ENCODE assay signal across 33 cellular contexts in genomic region chr20:10367425-10367920, GRCh38.
"Had no signal": no experiment of that assay in that cellular context is flagged by ENCODE, and none has a peak within 500 bp of the region (broad histone marks: within the 10 kb centered on the region; RNA-seq: fewer than 3 reads in every experiment).

No MANE protein-coding gene starts in this region.

- H3K9me3 ChIP-seq: adrenal gland, breast epithelium, colonic mucosa, gastrocnemius medialis, heart left ventricle had no signal

- H3K27me3 Mint-ChIP-seq: brain had no signal

- H3K4me3 ChIP-seq: adrenal gland, breast epithelium, cardiac muscle cell, colonic mucosa, gastrocnemius medialis, heart left ventricle had no signal

- DNase-seq: activated CD4-positive, alpha-beta memory T cell treated with anti-CD3 and anti-CD28 coated beads for 36 hours; activated CD4-positive, alpha-beta T cell treated with anti-CD3 and anti-CD28 coated beads for 36 hours; activated CD4-positive, alpha-beta T cell treated with anti-CD3 and anti-CD28 coated beads, Interleukin-2, amount 10 ng/mL, durations not matched to agents 24 days and 14 days; activated CD4-positive, CD25-positive, alpha-beta regulatory T cell; activated CD4-positive, CD25-positive, alpha-beta regulatory T cell treated with anti-CD3 and anti-CD28 coated beads, Interleukin-2, amount 50 U/mL, for 72 hours; activated CD8-positive, alpha-beta memory T cell treated with anti-CD3 and anti-CD28 coated beads, Interleukin-2, amount 10 ng/mL, durations not matched to agents 7 days and 5 days; activated CD8-positive, alpha-beta memory T cell treated with anti-CD3 and anti-CD28 coated beads, Interleukin-2, amount 50 U/mL, for 4 hours; activated CD8-positive, alpha-beta T cell treated with anti-CD3 and anti-CD28 coated beads, Interleukin-2, amount 10 ng/mL, durations not matched to agents 7 days and 5 days; activated effector memory CD4-positive, alpha-beta T cell treated with anti-CD3 and anti-CD28 coated beads, Interleukin-2, amount 50 U/mL, for 16 hours; activated naive CD4-positive, alpha-beta T cell treated with anti-CD3 and anti-CD28 coated beads for 36 hours; activated naive CD8-positive, alpha-beta T cell treated with anti-CD3 and anti-CD28 coated beads for 36 hours; activated naive CD8-positive, alpha-beta T cell treated with anti-CD3 and anti-CD28 coated beads, Interleukin-2, amount 50 U/mL, for 24 hours; activated T-cell treated with anti-CD3 and anti-CD28 coated beads, Interleukin-2, amount 50 U/mL, for 1 hour; activated T-cell treated with anti-CD3 and anti-CD28 coated beads, Interleukin-2, amount 50 U/mL, for 48 hours; adrenal gland; amygdala; aorta; central memory CD4-positive, alpha-beta T cell; cerebellar nuclear complex; colonic mucosa; effector CD8-positive, alpha-beta T cell; foreskin keratinocyte; gastrocnemius medialis; glutamatergic neuron; heart left ventricle; T-helper 2 cell had no signal

- H3K36me3 Mint-ChIP-seq: activated CD4-positive, alpha-beta memory T cell treated with anti-CD3 and anti-CD28 coated beads for 36 hours; activated CD8-positive, alpha-beta memory T cell treated with anti-CD3 and anti-CD28 coated beads, Interleukin-2, amount 10 ng/mL, durations not matched to agents 7 days and 5 days; activated naive CD4-positive, alpha-beta T cell treated with anti-CD3 and anti-CD28 coated beads, Interleukin-2, amount 50 U/mL, for 24 hours; activated naive CD8-positive, alpha-beta T cell treated with anti-CD3 and anti-CD28 coated beads for 36 hours; brain had no signal

- H3K4me1 ChIP-seq: adrenal gland, breast epithelium, colonic mucosa, foreskin keratinocyte, gastrocnemius medialis had no signal

- H3K27me3 ChIP-seq: adrenal gland, breast epithelium, cardiac muscle cell, colonic mucosa, gastrocnemius medialis had no signal

- H3K36me3 ChIP-seq: adrenal gland, breast epithelium, cardiac muscle cell, colonic mucosa, gastrocnemius medialis, heart left ventricle had no signal

- H3K9me3 Mint-ChIP-seq: activated CD4-positive, alpha-beta memory T cell treated with anti-CD3 and anti-CD28 coated beads for 36 hours; activated CD4-positive, alpha-beta T cell treated with anti-CD3 and anti-CD28 coated beads, Interleukin-2, amount 10 ng/mL, durations not matched to agents 24 days and 14 days; activated naive CD4-positive, alpha-beta T cell treated with anti-CD3 and anti-CD28 coated beads for 36 hours; activated naive CD4-positive, alpha-beta T cell treated with anti-CD3 and anti-CD28 coated beads, Interleukin-2, amount 50 U/mL, for 24 hours; activated naive CD8-positive, alpha-beta T cell treated with anti-CD3 and anti-CD28 coated beads for 36 hours; activated naive CD8-positive, alpha-beta T cell treated with anti-CD3 and anti-CD28 coated beads, Interleukin-2, amount 50 U/mL, for 24 hours; activated T-helper 1 cell treated with anti-CD3 and anti-CD28 coated beads, Interleukin-12 subunit alpha, Interleukin-12 subunit beta, Interleukin-2, Interleukin-4 antibody, amounts not matched to agents 30 ng/mL and 10 ng/mL and 1 ng/mL, durations not matched to agents 14 hours and 24 hours and 36 hours had no signal

- H3K27ac ChIP-seq: adrenal gland, breast epithelium, cardiac muscle cell, colonic mucosa, foreskin keratinocyte, gastrocnemius medialis, heart left ventricle had no signal

- H3K4me1 Mint-ChIP-seq: activated CD4-positive, alpha-beta T cell treated with anti-CD3 and anti-CD28 coated beads for 36 hours; activated CD8-positive, alpha-beta memory T cell treated with anti-CD3 and anti-CD28 coated beads, Interleukin-2, amount 10 ng/mL, durations not matched to agents 7 days and 5 days; activated naive CD4-positive, alpha-beta T cell treated with anti-CD3 and anti-CD28 coated beads, Interleukin-2, amount 50 U/mL, for 24 hours had no signal

- H3K27ac Mint-ChIP-seq: activated CD4-positive, alpha-beta memory T cell treated with anti-CD3 and anti-CD28 coated beads for 36 hours; activated CD4-positive, alpha-beta T cell treated with anti-CD3 and anti-CD28 coated beads for 36 hours; activated CD4-positive, alpha-beta T cell treated with anti-CD3 and anti-CD28 coated beads, Interleukin-2, amount 10 ng/mL, durations not matched to agents 24 days and 14 days; activated CD8-positive, alpha-beta memory T cell treated with anti-CD3 and anti-CD28 coated beads, Interleukin-2, amount 10 ng/mL, durations not matched to agents 7 days and 5 days; activated CD8-positive, alpha-beta T cell treated with anti-CD3 and anti-CD28 coated beads, Interleukin-2, amount 10 ng/mL, durations not matched to agents 7 days and 5 days; activated naive CD4-positive, alpha-beta T cell treated with anti-CD3 and anti-CD28 coated beads for 36 hours; activated naive CD4-positive, alpha-beta T cell treated with anti-CD3 and anti-CD28 coated beads, Interleukin-2, amount 50 U/mL, for 24 hours; activated naive CD8-positive, alpha-beta T cell treated with anti-CD3 and anti-CD28 coated beads for 36 hours; activated naive CD8-positive, alpha-beta T cell treated with anti-CD3 and anti-CD28 coated beads, Interleukin-2, amount 50 U/mL, for 24 hours; activated T-helper 1 cell treated with anti-CD3 and anti-CD28 coated beads, Interleukin-12 subunit alpha, Interleukin-12 subunit beta, Interleukin-2, Interleukin-4 antibody, amounts not matched to agents 30 ng/mL and 10 ng/mL and 1 ng/mL, durations not matched to agents 14 hours and 24 hours and 36 hours; activated T-helper 2 cell treated with anti-CD3 and anti-CD28 coated beads, Interferon-gamma antibody, Interleukin-2, Interleukin-4, amounts not matched to agents 10 μg/mL and 5 μg/mL and 100 μg/mL, durations not matched to agents 14 hours and 24 hours and 36 hours had no signal

- H3K4me3 Mint-ChIP-seq: activated CD4-positive, alpha-beta memory T cell treated with anti-CD3 and anti-CD28 coated beads for 36 hours; activated CD4-positive, alpha-beta T cell treated with anti-CD3 and anti-CD28 coated beads for 36 hours; activated CD4-positive, alpha-beta T cell treated with anti-CD3 and anti-CD28 coated beads, Interleukin-2, amount 10 ng/mL, durations not matched to agents 24 days and 14 days; activated CD8-positive, alpha-beta memory T cell treated with anti-CD3 and anti-CD28 coated beads, Interleukin-2, amount 10 ng/mL, durations not matched to agents 7 days and 5 days; activated CD8-positive, alpha-beta T cell treated with anti-CD3 and anti-CD28 coated beads, Interleukin-2, amount 10 ng/mL, durations not matched to agents 7 days and 5 days; activated naive CD4-positive, alpha-beta T cell treated with anti-CD3 and anti-CD28 coated beads for 36 hours; activated naive CD4-positive, alpha-beta T cell treated with anti-CD3 and anti-CD28 coated beads, Interleukin-2, amount 50 U/mL, for 24 hours; activated naive CD8-positive, alpha-beta T cell treated with anti-CD3 and anti-CD28 coated beads for 36 hours; activated naive CD8-positive, alpha-beta T cell treated with anti-CD3 and anti-CD28 coated beads, Interleukin-2, amount 50 U/mL, for 24 hours; activated T-helper 1 cell treated with anti-CD3 and anti-CD28 coated beads, Interleukin-12 subunit alpha, Interleukin-12 subunit beta, Interleukin-2, Interleukin-4 antibody, amounts not matched to agents 30 ng/mL and 10 ng/mL and 1 ng/mL, durations not matched to agents 14 hours and 24 hours and 36 hours; brain had no signal

- ATAC-seq: activated CD4-positive, alpha-beta T cell treated with anti-CD3 and anti-CD28 coated beads for 36 hours; activated CD8-positive, alpha-beta memory T cell treated with anti-CD3 and anti-CD28 coated beads, Interleukin-2, amount 10 ng/mL, durations not matched to agents 7 days and 5 days; activated CD8-positive, alpha-beta T cell treated with anti-CD3 and anti-CD28 coated beads, Interleukin-2, amount 10 ng/mL, durations not matched to agents 7 days and 5 days; activated naive CD8-positive, alpha-beta T cell treated with anti-CD3 and anti-CD28 coated beads, Interleukin-2, amount 50 U/mL, for 24 hours; esophagus mucosa; foreskin keratinocyte; gastrocnemius medialis; heart left ventricle had no signal
